8 cellular contexts compared by ENCODE assay signal in the genomic region with DNA sequence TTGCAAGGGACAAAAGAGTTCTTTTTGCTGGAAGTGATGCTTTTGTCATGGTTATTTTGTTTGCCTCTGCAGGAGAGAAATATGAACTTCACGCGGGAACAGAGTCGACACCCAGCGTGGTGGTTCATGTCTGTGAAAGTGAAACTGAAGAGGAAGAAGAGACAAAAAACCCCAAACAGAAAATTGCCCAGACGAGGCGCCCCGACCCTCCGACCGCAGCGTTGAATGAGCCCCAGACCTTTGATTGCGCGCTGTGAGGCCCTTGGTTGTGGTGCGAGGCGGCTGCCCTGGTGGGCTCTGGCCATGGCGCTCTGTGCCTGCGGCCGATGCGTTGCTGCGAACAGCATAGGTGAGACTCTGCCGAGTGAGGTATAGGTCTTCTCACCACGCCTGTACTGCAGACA. TPM values are rescaled to one million over a fixed set of nuclear protein-coding genes. Genes with fewer than 3 reads are reported as not detected.
DNase-seq lines count a peak whose midpoint lies in the region; ATAC-seq and TF ChIP-seq lines count a peak whose summit lies in the region.

No MANE protein-coding gene starts in this region.

- in situ Hi-C loops in astrocyte of the cerebellum (cut with HindIII; ENCODE audit: low sequenced_read_pairs), result no loop called here

- 81 to 87% methylated on average over 3 to 15 of the region's 21 CpGs for WGBS in gastroesophageal sphincter (ENCODE audit: low coverage in 1 of 2), 2 donors

- H3K9me3 ChIP-seq in vagina, result no peaks in the 10 kb centered on the region
- no peaks in the 10 kb centered on the region for H3K9me3 ChIP-seq in gastroesophageal sphincter

- TF ChIP-seq POLR2A in vagina (IDR thresholded peaks at IDR 0.05), result no peak
- TF ChIP-seq POLR2A in gastroesophageal sphincter (IDR thresholded peaks at IDR 0.05), result no peak

- peak; percentile 75 for DNase-seq in T-helper 2 cell treated with Interferon-gamma antibody and Interleukin-4, amounts not matched to agents 5 μg/mL and 100 μg/mL, for 36 hours (ENCODE audit: low spot score)
- DNase-seq in astrocyte of the cerebellum (ENCODE audit: low read depth), result no peak
- peak; percentile 41 to 53 (median 44) for DNase-seq in stimulated activated CD4-positive, alpha-beta T cell treated with anti-CD3 and anti-CD28 coated beads, TNF-alpha, amount 100 ng/mL, for 48 hours (ENCODE audit: low read depth in 3 of 3)
- DNase-seq in vagina (ENCODE audit: extremely low spot score in 2 of 2), result no peak
- DNase-seq in NCI-H345 treated with DMSO at 0.1 percent for 48 hours (lab: John Stamatoyannopoulos, UW; ENCODE audit: unreplicated experiment), result no peak

- H3K4me3 ChIP-seq in astrocyte of the cerebellum (ENCODE audit: low read depth, low read length) (no peak overlapping the region), vagina (peak overlapping the region in 1 of 2 donors; percentile 9), gastroesophageal sphincter (peak overlapping the region in 1 of 2 donors; percentile 17)

- H3K27ac Mint-ChIP-seq in T-helper 2 cell treated with Interferon-gamma antibody and Interleukin-4, amounts not matched to agents 5 μg/mL and 100 μg/mL, for 36 hours, result peak overlapping the region; percentile 96

- H3K36me3 ChIP-seq in vagina (peaks cover 0 to 8% of the 10 kb centered on the region in 2 donors), gastroesophageal sphincter (peaks cover 0 to 46% of the 10 kb centered on the region in 2 donors)

- H3K27ac ChIP-seq in vagina (no peak overlapping the region), gastroesophageal sphincter (no peak overlapping the region)

- H3K4me3 Mint-ChIP-seq in T-helper 2 cell treated with Interferon-gamma antibody and Interleukin-4, amounts not matched to agents 5 μg/mL and 100 μg/mL, for 36 hours, result peak overlapping the region; percentile 84

- ATAC-seq in GM19351 (IDR thresholded peaks at IDR 0.05; ENCODE audit: unreplicated experiment) (peak; percentile 38), gastroesophageal sphincter (no peak), HG03159 (IDR thresholded peaks at IDR 0.05; ENCODE audit: unreplicated experiment) (no peak)

- peaks cover 36% of the 10 kb centered on the region for H3K4me1 Mint-ChIP-seq in T-helper 2 cell treated with Interferon-gamma antibody and Interleukin-4, amounts not matched to agents 5 μg/mL and 100 μg/mL, for 36 hours (ENCODE audit: low read depth)

- H3K9me3 Mint-ChIP-seq in T-helper 2 cell treated with Interferon-gamma antibody and Interleukin-4, amounts not matched to agents 5 μg/mL and 100 μg/mL, for 36 hours, result no peaks in the 10 kb centered on the region

- intact Hi-C loops in vagina (cut with DNase I), result no loop called here

- no peaks in the 10 kb centered on the region for H3K4me1 ChIP-seq in vagina
- H3K4me1 ChIP-seq in gastroesophageal sphincter, result no peaks in the 10 kb centered on the region

- no peaks in the 10 kb centered on the region for H3K27me3 Mint-ChIP-seq in T-helper 2 cell treated with Interferon-gamma antibody and Interleukin-4, amounts not matched to agents 5 μg/mL and 100 μg/mL, for 36 hours (ENCODE audit: low read depth)

- TF ChIP-seq CTCF in astrocyte of the cerebellum (IDR thresholded peaks at IDR 0.05; ENCODE audit: low read depth, low read length, missing control alignments), result peak; percentile 5
- no peak for TF ChIP-seq CTCF in vagina (IDR thresholded peaks at IDR 0.05)
- TF ChIP-seq CTCF in gastroesophageal sphincter (IDR thresholded peaks at IDR 0.05), result no peak

- no peak for TF ChIP-seq EP300 in gastroesophageal sphincter (IDR thresholded peaks at IDR 0.05)

- H3K27me3 ChIP-seq in vagina (no peaks in the 10 kb centered on the region), gastroesophageal sphincter (no peaks in the 10 kb centered on the region)

- H3K36me3 Mint-ChIP-seq in T-helper 2 cell treated with Interferon-gamma antibody and Interleukin-4, amounts not matched to agents 5 μg/mL and 100 μg/mL, for 36 hours (ENCODE audit: low read depth), result peaks cover 64% of the 10 kb centered on the region

RNA-seq across cellular contexts. Expression of a gene that starts 20.9 kb away (rescaled TPM):
- total RNA-seq in vagina, result 0.25 TPM
- total RNA-seq in gastroesophageal sphincter, result 1 to 10 TPM in 1 of 4 donors, under 1 TPM in 2, not detected in 1; 0.16 to 1.9 (median 0.27) TPM

RNA-seq across cellular contexts. Expression of a gene that starts 32.4 kb away (rescaled TPM):
- total RNA-seq in vagina, result 11.3 TPM
- 10 to 100 TPM in 3 of 4 donors, 1 to 10 TPM in 1; 9.0 to 12.7 (median 11.5) TPM for total RNA-seq in gastroesophageal sphincter

Comparison
In these comparisons a context has a peak if more than half of its experiments do, and no peak if none do; other contexts are left out.
1. DNase-seq: peak in T-helper 2 cell treated with Interferon-gamma antibody and Interleukin-4, amounts not matched to agents 5 μg/mL and 100 μg/mL, for 36 hours (single experiment) and stimulated activated CD4-positive, alpha-beta T cell treated with anti-CD3 and anti-CD28 coated beads, TNF-alpha, amount 100 ng/mL, for 48 hours (3 of 3); none in astrocyte of the cerebellum (single experiment), vagina (0 of 2) and NCI-H345 treated with DMSO at 0.1 percent for 48 hours (single experiment).